9 cellular contexts compared by ENCODE assay signal in genomic region chr2:236180831-236181453, GRCh38. TPM values are rescaled to one million over a fixed set of nuclear protein-coding genes. Genes with fewer than 3 reads are reported as not detected.
DNase-seq lines count a peak whose midpoint lies in the region; ATAC-seq and TF ChIP-seq lines count a peak whose summit lies in the region.
"Had no signal": no experiment of that assay in that cellular context is flagged by ENCODE, and none has a peak within 500 bp of the region (broad histone marks: within the 10 kb centered on the region; RNA-seq: fewer than 3 reads in every experiment).

No MANE protein-coding gene starts in this region.

- peaks cover 23% of the 10 kb centered on the region for H3K4me1 Mint-ChIP-seq in mesothelial cell of epicardium

- H3K4me1 ChIP-seq in SJSA1 (replicated peaks): peaks cover 41% of the 10 kb centered on the region

- H3K4me3 ChIP-seq in MG63: no peak overlapping the region
- no peak overlapping the region; the same call in 1 of the 2 replicates for H3K4me3 ChIP-seq in SJSA1

- H3K27me3 ChIP-seq in MG63 (peaks cover 5% of the 10 kb centered on the region; the same call in 1 of the 2 replicates), SJSA1 (replicated peaks) (no peaks in the 10 kb centered on the region)

- peak overlapping the region; percentile 11 for H3K4me3 Mint-ChIP-seq in mesothelial cell of epicardium

- H3K36me3 ChIP-seq in MG63 (no peaks in the 10 kb centered on the region), SJSA1 (peaks cover 3% of the 10 kb centered on the region; the same call in 1 of the 2 replicates)

- H3K9me3 ChIP-seq in MG63 (no peaks in the 10 kb centered on the region), SJSA1 (replicated peaks) (no peaks in the 10 kb centered on the region; the same call in 1 of the 2 replicates)

- peak; percentile 93 for TF ChIP-seq CTCF in mesothelial cell of epicardium (IDR thresholded peaks at IDR 0.05; ENCODE audit: unreplicated experiment)

- H3K36me3 Mint-ChIP-seq in mesothelial cell of epicardium: no peaks in the 10 kb centered on the region

- DNase-seq in NCI-H187 (lab: John Stamatoyannopoulos, UW) (peak; percentile 3 to 27), NCI-H187 treated with DMSO at 0.1 percent for 48 hours (lab: John Stamatoyannopoulos, UW) (no peak), MG63 (peak; percentile 39), SJSA1 (ENCODE audit: low read depth in 1 of 2, low spot score in 2 of 2) (peak; percentile 74 to 75), dermis blood vessel endothelial cell (peak; percentile 91), mesothelial cell of epicardium (ENCODE audit: low spot score in 2 of 2, unreplicated experiment in 2 of 2) (peak in 1 of 2 experiments; percentile 77)
- no peak for DNase-seq in central memory CD4-positive, alpha-beta T cell

- peaks cover 45% of the 10 kb centered on the region for H3K27me3 Mint-ChIP-seq in mesothelial cell of epicardium (ENCODE audit: low read depth)

- no peak for ATAC-seq in GM18498 (IDR thresholded peaks at IDR 0.05; ENCODE audit: unreplicated experiment)
- ATAC-seq: activated naive CD4-positive, alpha-beta T cell treated with anti-CD3 and anti-CD28 coated beads, Interleukin-2, amount 50 U/mL, for 72 hours had no signal

- H3K27ac Mint-ChIP-seq in mesothelial cell of epicardium: no peak overlapping the region
- H3K27ac Mint-ChIP-seq: activated naive CD4-positive, alpha-beta T cell treated with anti-CD3 and anti-CD28 coated beads, Interleukin-2, amount 50 U/mL, for 72 hours had no signal

- peaks cover 14% of the 10 kb centered on the region for H3K9me3 Mint-ChIP-seq in mesothelial cell of epicardium
- H3K9me3 Mint-ChIP-seq: activated naive CD4-positive, alpha-beta T cell treated with anti-CD3 and anti-CD28 coated beads, Interleukin-2, amount 50 U/mL, for 72 hours had no signal

- peak overlapping the region; percentile 97 for H3K27ac ChIP-seq in SJSA1

RNA-seq across cellular contexts. Expression of gene GBX2, which starts 12.8 kb away (rescaled TPM):
- 0.94 TPM in 1 of 2 replicates, not detected in the other for total RNA-seq in MG63 (2014; rRNA removed; shearing (Covaris generic); ENCODE audit: low replicate concordance)
- total RNA-seq in SJSA1 (2014; rRNA removed; shearing (Covaris generic)): 13.0 and 18.0 TPM in 2 replicates
- 0.34 and 1.1 TPM in 2 replicates for total RNA-seq in dermis blood vessel endothelial cell
- 0.40 to 1.1 TPM (median 0.79 TPM) in 3 replicates for total RNA-seq in mesothelial cell of epicardium
- total RNA-seq: activated naive CD4-positive, alpha-beta T cell treated with anti-CD3 and anti-CD28 coated beads, Interleukin-2, amount 50 U/mL, for 72 hours had no signal

Comparison
In these comparisons a context has a peak if more than half of its experiments do, and no peak if none do; other contexts are left out.
1. DNase-seq: peak in NCI-H187 (2 of 2), MG63 (single experiment), SJSA1 (2 of 2) and dermis blood vessel endothelial cell (single experiment); none in NCI-H187 treated with DMSO at 0.1 percent for 48 hours (single experiment) and central memory CD4-positive, alpha-beta T cell (single experiment).